Comparison of ENCODE assay signal across 1 cellular context in the genomic region with DNA sequence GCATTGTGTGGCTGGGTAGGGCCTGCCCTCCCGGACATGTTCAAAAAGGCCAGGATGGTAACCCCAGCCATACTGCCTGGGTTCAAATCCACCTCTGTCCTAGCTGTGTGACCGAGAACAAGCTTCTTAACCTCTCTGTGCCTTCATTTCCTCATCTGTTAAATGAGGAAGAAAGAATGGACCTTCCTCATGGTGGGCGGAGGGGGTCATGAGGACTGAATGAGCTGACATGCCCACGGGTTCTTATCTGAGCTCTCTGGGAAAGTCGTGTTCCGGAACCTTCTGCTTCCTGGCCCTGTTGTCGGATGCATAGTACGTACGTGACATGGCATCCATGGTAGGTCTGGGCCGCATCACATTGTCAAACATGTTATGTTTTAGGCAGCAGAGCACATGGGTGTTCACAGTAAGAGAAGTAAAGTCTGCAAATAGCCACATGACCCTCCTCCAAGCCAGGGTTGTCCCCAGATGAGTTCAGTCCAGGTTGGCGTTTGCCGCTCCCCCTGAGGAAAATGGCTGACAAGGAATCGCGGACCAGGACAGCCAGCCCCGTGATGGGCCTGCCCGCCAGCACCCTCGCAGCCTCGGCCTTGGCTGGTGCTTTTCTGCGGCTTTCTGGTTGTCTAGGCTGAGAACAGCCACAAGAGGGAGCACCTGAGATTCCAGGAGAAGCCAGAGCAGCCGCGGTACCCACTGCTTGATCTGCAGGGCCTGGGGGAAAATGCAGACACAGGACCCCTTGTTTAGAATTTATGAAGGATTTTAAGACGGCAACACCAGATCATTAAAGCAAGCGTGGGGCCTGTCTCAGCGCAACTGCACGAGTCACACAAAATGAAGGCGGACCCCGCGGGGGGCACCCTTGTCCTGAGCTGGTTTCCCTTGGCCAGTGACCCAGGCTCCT.
TF ChIP-seq lines count a peak whose summit lies in the region.

No MANE protein-coding gene starts in this region.

TF ChIP-seq in HepG2, 621 proteins besides CTCF, POLR2A, EP300 and RAD21 (continued from another document and continues in another):
- TF ChIP-seq, protein P1, sequence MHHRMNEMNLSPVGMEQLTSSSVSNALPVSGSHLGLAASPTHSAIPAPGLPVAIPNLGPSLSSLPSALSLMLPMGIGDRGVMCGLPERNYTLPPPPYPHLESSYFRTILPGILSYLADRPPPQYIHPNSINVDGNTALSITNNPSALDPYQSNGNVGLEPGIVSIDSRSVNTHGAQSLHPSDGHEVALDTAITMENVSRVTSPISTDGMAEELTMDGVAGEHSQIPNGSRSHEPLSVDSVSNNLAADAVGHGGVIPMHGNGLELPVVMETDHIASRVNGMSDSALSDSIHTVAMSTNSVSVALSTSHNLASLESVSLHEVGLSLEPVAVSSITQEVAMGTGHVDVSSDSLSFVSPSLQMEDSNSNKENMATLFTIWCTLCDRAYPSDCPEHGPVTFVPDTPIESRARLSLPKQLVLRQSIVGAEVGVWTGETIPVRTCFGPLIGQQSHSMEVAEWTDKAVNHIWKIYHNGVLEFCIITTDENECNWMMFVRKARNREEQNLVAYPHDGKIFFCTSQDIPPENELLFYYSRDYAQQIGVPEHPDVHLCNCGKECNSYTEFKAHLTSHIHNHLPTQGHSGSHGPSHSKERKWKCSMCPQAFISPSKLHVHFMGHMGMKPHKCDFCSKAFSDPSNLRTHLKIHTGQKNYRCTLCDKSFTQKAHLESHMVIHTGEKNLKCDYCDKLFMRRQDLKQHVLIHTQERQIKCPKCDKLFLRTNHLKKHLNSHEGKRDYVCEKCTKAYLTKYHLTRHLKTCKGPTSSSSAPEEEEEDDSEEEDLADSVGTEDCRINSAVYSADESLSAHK (CRISPR knock-in tag; IDR thresholded peaks at IDR 0.05; ENCODE audit: borderline replicate concordance): no peak
- TF ChIP-seq TAF1 (CRISPR knock-in tag; IDR thresholded peaks at IDR 0.05): no peak
- TF ChIP-seq HNRNPK (IDR thresholded peaks at IDR 0.05; ENCODE audit: low read depth, low read length, poor library complexity, severe bottlenecking): no peak
- TF ChIP-seq, protein P2, sequence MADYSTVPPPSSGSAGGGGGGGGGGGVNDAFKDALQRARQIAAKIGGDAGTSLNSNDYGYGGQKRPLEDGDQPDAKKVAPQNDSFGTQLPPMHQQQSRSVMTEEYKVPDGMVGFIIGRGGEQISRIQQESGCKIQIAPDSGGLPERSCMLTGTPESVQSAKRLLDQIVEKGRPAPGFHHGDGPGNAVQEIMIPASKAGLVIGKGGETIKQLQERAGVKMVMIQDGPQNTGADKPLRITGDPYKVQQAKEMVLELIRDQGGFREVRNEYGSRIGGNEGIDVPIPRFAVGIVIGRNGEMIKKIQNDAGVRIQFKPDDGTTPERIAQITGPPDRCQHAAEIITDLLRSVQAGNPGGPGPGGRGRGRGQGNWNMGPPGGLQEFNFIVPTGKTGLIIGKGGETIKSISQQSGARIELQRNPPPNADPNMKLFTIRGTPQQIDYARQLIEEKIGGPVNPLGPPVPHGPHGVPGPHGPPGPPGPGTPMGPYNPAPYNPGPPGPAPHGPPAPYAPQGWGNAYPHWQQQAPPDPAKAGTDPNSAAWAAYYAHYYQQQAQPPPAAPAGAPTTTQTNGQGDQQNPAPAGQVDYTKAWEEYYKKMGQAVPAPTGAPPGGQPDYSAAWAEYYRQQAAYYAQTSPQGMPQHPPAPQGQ (CRISPR knock-in tag; IDR thresholded peaks at IDR 0.05; ENCODE audit: borderline replicate concordance): no peak
- no peak for TF ChIP-seq ARNT (IDR thresholded peaks at IDR 0.05)
- TF ChIP-seq YEATS2 (CRISPR knock-in tag; IDR thresholded peaks at IDR 0.05; ENCODE audit: borderline replicate concordance): peak; percentile 27; the same call in 1 of the 2 replicates
- TF ChIP-seq, protein P3, sequence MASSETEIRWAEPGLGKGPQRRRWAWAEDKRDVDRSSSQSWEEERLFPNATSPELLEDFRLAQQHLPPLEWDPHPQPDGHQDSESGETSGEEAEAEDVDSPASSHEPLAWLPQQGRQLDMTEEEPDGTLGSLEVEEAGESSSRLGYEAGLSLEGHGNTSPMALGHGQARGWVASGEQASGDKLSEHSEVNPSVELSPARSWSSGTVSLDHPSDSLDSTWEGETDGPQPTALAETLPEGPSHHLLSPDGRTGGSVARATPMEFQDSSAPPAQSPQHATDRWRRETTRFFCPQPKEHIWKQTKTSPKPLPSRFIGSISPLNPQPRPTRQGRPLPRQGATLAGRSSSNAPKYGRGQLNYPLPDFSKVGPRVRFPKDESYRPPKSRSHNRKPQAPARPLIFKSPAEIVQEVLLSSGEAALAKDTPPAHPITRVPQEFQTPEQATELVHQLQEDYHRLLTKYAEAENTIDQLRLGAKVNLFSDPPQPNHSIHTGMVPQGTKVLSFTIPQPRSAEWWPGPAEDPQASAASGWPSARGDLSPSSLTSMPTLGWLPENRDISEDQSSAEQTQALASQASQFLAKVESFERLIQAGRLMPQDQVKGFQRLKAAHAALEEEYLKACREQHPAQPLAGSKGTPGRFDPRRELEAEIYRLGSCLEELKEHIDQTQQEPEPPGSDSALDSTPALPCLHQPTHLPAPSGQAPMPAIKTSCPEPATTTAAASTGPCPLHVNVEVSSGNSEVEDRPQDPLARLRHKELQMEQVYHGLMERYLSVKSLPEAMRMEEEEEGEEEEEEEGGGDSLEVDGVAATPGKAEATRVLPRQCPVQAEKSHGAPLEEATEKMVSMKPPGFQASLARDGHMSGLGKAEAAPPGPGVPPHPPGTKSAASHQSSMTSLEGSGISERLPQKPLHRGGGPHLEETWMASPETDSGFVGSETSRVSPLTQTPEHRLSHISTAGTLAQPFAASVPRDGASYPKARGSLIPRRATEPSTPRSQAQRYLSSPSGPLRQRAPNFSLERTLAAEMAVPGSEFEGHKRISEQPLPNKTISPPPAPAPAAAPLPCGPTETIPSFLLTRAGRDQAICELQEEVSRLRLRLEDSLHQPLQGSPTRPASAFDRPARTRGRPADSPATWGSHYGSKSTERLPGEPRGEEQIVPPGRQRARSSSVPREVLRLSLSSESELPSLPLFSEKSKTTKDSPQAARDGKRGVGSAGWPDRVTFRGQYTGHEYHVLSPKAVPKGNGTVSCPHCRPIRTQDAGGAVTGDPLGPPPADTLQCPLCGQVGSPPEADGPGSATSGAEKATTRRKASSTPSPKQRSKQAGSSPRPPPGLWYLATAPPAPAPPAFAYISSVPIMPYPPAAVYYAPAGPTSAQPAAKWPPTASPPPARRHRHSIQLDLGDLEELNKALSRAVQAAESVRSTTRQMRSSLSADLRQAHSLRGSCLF (CRISPR knock-in tag; IDR thresholded peaks at IDR 0.05; ENCODE audit: borderline replicate concordance): no peak
- TF ChIP-seq ZNF773 (CRISPR knock-in tag; IDR thresholded peaks at IDR 0.05; ENCODE audit: borderline replicate concordance): no peak
- TF ChIP-seq KLF6 (CRISPR knock-in tag; IDR thresholded peaks at IDR 0.05): no peak
- TF ChIP-seq ZSCAN12 (CRISPR knock-in tag; IDR thresholded peaks at IDR 0.05): no peak
- no peak for TF ChIP-seq BHLHE40 (IDR thresholded peaks at IDR 0.05; ENCODE audit: low read length)
- TF ChIP-seq NKX3-1 (CRISPR knock-in tag; IDR thresholded peaks at IDR 0.05): no peak
- no peak for TF ChIP-seq MED13 (CRISPR knock-in tag; IDR thresholded peaks at IDR 0.05)
- TF ChIP-seq SSRP1 (CRISPR knock-in tag; IDR thresholded peaks at IDR 0.05): no peak
- TF ChIP-seq GLI4 (CRISPR knock-in tag; IDR thresholded peaks at IDR 0.05; ENCODE audit: borderline replicate concordance): no peak
- TF ChIP-seq ZNF484 (CRISPR knock-in tag; IDR thresholded peaks at IDR 0.05; ENCODE audit: borderline replicate concordance, low read depth): no peak
- TF ChIP-seq ZSCAN22 (CRISPR knock-in tag; IDR thresholded peaks at IDR 0.05): no peak
- no peak for TF ChIP-seq SMARCE1 (IDR thresholded peaks at IDR 0.05; ENCODE audit: borderline replicate concordance)
- peak; percentile 40; the same call in 1 of the 2 replicates for TF ChIP-seq FOXC1 (CRISPR knock-in tag; IDR thresholded peaks at IDR 0.05; ENCODE audit: borderline replicate concordance)
- no peak for TF ChIP-seq ZNF607 (CRISPR knock-in tag; IDR thresholded peaks at IDR 0.05; ENCODE audit: borderline replicate concordance)
- no peak for TF ChIP-seq AHR (CRISPR knock-in tag; IDR thresholded peaks at IDR 0.05)
- no peak for TF ChIP-seq ZNF614 (CRISPR knock-in tag; IDR thresholded peaks at IDR 0.05; ENCODE audit: borderline replicate concordance)
- 0 out of 2 replicates have a peak, but pooled peaks have one; percentile 25 for TF ChIP-seq MEIS1 (CRISPR knock-in tag; IDR thresholded peaks at IDR 0.05; ENCODE audit: borderline replicate concordance)
- TF ChIP-seq, protein P4, sequence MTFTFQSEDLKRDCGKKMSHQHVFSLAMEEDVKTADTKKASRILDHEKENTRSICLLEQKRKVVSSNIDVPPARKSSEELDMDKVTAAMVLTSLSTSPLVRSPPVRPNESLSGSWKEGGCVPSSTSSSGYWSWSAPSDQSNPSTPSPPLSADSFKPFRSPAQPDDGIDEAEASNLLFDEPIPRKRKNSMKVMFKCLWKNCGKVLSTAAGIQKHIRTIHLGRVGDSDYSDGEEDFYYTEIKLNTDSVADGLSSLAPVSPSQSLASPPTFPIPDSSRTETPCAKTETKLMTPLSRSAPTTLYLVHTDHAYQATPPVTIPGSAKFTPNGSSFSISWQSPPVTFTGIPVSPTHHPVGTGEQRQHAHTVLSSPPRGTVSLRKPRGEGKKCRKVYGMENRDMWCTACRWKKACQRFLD (CRISPR knock-in tag; IDR thresholded peaks at IDR 0.05; ENCODE audit: borderline replicate concordance): no peak
- peak; percentile 41; the same call in 1 of the 2 replicates for TF ChIP-seq ZBTB7B (CRISPR knock-in tag; IDR thresholded peaks at IDR 0.05)
- TF ChIP-seq TBX2 (CRISPR knock-in tag; IDR thresholded peaks at IDR 0.05; ENCODE audit: borderline replicate concordance): peak; percentile 31; the same call in 1 of the 2 replicates
- no peak for TF ChIP-seq MBNL3 (CRISPR knock-in tag; conservative IDR thresholded peaks at IDR 0.05)
- TF ChIP-seq, protein P5, sequence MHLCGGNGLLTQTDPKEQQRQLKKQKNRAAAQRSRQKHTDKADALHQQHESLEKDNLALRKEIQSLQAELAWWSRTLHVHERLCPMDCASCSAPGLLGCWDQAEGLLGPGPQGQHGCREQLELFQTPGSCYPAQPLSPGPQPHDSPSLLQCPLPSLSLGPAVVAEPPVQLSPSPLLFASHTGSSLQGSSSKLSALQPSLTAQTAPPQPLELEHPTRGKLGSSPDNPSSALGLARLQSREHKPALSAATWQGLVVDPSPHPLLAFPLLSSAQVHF (CRISPR knock-in tag; IDR thresholded peaks at IDR 0.05): no peak
- TF ChIP-seq TBX3 (IDR thresholded peaks at IDR 0.05; ENCODE audit: borderline replicate concordance): no peak
- no peak for TF ChIP-seq ETV5 (CRISPR knock-in tag; IDR thresholded peaks at IDR 0.05; ENCODE audit: borderline replicate concordance)
- no peak for TF ChIP-seq ZNF75D (CRISPR knock-in tag; IDR thresholded peaks at IDR 0.05; ENCODE audit: borderline replicate concordance)
- TF ChIP-seq ZNF883 (CRISPR knock-in tag; IDR thresholded peaks at IDR 0.05; ENCODE audit: not compliant biosample characterization): no peak
- TF ChIP-seq, protein P6, sequence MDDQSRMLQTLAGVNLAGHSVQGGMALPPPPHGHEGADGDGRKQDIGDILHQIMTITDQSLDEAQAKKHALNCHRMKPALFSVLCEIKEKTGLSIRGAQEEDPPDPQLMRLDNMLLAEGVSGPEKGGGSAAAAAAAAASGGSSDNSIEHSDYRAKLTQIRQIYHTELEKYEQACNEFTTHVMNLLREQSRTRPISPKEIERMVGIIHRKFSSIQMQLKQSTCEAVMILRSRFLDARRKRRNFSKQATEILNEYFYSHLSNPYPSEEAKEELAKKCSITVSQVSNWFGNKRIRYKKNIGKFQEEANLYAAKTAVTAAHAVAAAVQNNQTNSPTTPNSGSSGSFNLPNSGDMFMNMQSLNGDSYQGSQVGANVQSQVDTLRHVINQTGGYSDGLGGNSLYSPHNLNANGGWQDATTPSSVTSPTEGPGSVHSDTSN (CRISPR knock-in tag; IDR thresholded peaks at IDR 0.05; ENCODE audit: borderline replicate concordance): no peak
- TF ChIP-seq KMT2B (CRISPR knock-in tag; IDR thresholded peaks at IDR 0.05): no peak
- no peak for TF ChIP-seq ADNP (CRISPR knock-in tag; IDR thresholded peaks at IDR 0.05)
- no peak for TF ChIP-seq ATM (IDR thresholded peaks at IDR 0.05; ENCODE audit: borderline replicate concordance)
- TF ChIP-seq ZNF556 (CRISPR knock-in tag; IDR thresholded peaks at IDR 0.05; ENCODE audit: borderline replicate concordance): no peak
- TF ChIP-seq ZNF274 (CRISPR knock-in tag; IDR thresholded peaks at IDR 0.05): no peak
- TF ChIP-seq SRY (CRISPR knock-in tag; IDR thresholded peaks at IDR 0.05): no peak
- TF ChIP-seq, protein P7, sequence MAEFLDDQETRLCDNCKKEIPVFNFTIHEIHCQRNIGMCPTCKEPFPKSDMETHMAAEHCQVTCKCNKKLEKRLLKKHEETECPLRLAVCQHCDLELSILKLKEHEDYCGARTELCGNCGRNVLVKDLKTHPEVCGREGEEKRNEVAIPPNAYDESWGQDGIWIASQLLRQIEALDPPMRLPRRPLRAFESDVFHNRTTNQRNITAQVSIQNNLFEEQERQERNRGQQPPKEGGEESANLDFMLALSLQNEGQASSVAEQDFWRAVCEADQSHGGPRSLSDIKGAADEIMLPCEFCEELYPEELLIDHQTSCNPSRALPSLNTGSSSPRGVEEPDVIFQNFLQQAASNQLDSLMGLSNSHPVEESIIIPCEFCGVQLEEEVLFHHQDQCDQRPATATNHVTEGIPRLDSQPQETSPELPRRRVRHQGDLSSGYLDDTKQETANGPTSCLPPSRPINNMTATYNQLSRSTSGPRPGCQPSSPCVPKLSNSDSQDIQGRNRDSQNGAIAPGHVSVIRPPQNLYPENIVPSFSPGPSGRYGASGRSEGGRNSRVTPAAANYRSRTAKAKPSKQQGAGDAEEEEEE (CRISPR knock-in tag; IDR thresholded peaks at IDR 0.05; ENCODE audit: borderline replicate concordance): no peak
- TF ChIP-seq PHF21A (CRISPR knock-in tag; IDR thresholded peaks at IDR 0.05): no peak
- no peak for TF ChIP-seq ZNF772 (CRISPR knock-in tag; IDR thresholded peaks at IDR 0.05)
- TF ChIP-seq CHD4 (IDR thresholded peaks at IDR 0.05; ENCODE audit: borderline replicate concordance, low read length): no peak
- TF ChIP-seq PHB2 (IDR thresholded peaks at IDR 0.05; ENCODE audit: partially characterized antibody): no peak
- TF ChIP-seq ZNF225 (CRISPR knock-in tag; IDR thresholded peaks at IDR 0.05): 0 out of 2 replicates have a peak, but pooled peaks have one; percentile 51
